ENCODE assay signal across 11 cellular contexts in the genomic region with DNA sequence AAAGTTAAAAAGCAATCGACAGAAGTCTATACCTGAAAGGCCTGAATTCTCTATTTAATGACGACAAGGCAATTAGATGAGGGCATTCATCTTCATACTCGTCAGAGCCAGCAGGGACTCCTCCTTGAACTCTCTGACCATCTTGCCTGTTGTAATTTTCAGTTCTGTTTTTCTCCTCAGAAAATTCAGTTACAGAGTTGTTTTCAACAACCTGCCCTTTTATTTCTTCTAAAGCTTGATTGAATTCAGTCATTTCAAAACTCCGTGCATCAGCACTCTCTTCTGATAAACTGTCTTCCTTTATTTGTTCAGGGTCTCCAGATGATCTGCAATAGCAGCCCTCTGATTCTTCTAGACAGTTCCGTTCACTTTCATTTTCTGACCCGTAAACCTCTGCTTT. TPM values are rescaled to one million over a fixed set of nuclear protein-coding genes. Genes with fewer than 3 reads are reported as not detected.
A peak's percentile ranks its signal among the peaks of the same experiment; 100 is the strongest.
DNase-seq lines count a peak whose midpoint lies in the region; ATAC-seq and TF ChIP-seq lines count a peak whose summit lies in the region.
"Had no signal": no experiment of that assay in that cellular context is flagged by ENCODE, and none has a peak within 500 bp of the region (broad histone marks: within the 10 kb centered on the region; RNA-seq: fewer than 3 reads in every experiment).

No MANE protein-coding gene starts in this region.

- H3K79me2 ChIP-seq in neural progenitor cell (ENCODE audit: low read depth) = no peaks in the 10 kb centered on the region

- POLR2A ChIA-PET in CD8-positive, alpha-beta memory T cell (lab: Charles Lee) = no interaction called here
- POLR2A ChIA-PET in activated CD4-positive, alpha-beta memory T cell treated with anti-CD3 and anti-CD28 coated beads, Interleukin-2, amount 10 ng/mL, durations not matched to agents 7 days and 5 days (lab: Charles Lee) = interaction anchor here (1.0 to 1.7 kb wide), 4 partner anchors 15 to 359 kb away, joined by 3 to 5 read pairs (median 4); a partner anchor contains a TSS

- peaks cover 13 to 31% (median 25%) of the 10 kb centered on the region in 3 donors for H3K4me1 Mint-ChIP-seq in CD8-positive, alpha-beta memory T cell
- H3K4me1 Mint-ChIP-seq in activated CD4-positive, alpha-beta memory T cell treated with anti-CD3 and anti-CD28 coated beads, Interleukin-2, amount 10 ng/mL, durations not matched to agents 7 days and 5 days = peaks cover 28% of the 10 kb centered on the region
- H3K4me1 Mint-ChIP-seq in HFFc6 (ENCODE audit: low read depth) = peaks cover 23% of the 10 kb centered on the region; the same call in 1 of the 2 replicates
- no peaks in the 10 kb centered on the region for H3K4me1 Mint-ChIP-seq in neural progenitor cell

- no peaks in the 10 kb centered on the region for H4K20me1 ChIP-seq in neural progenitor cell (ENCODE audit: low read depth)

- no peak for DNase-seq in CD8-positive, alpha-beta memory T cell
- no peak for DNase-seq in activated CD4-positive, alpha-beta memory T cell treated with anti-CD3 and anti-CD28 coated beads, Interleukin-2, amount 10 ng/mL, durations not matched to agents 7 days and 5 days
- DNase-seq in head of caudate nucleus (no peak), HFFc6 (no peak), amygdala (lab: John Stamatoyannopoulos, UW) (no peak), neural progenitor cell (ENCODE audit: low spot score) (no peak)
- DNase-seq: right lobe of liver had no signal

- peaks cover 17% of the 10 kb centered on the region for H3K36me3 ChIP-seq in CD8-positive, alpha-beta memory T cell (ENCODE audit: insufficient read depth, low read length)
- peaks cover 37% of the 10 kb centered on the region for H3K36me3 ChIP-seq in neural progenitor cell

- H3K9me3 ChIP-seq in CD8-positive, alpha-beta memory T cell (ENCODE audit: low read length) = no peaks in the 10 kb centered on the region
- H3K9me3 ChIP-seq in neural progenitor cell (ENCODE audit: low read depth) = no peaks in the 10 kb centered on the region
- H3K9me3 ChIP-seq: ascending aorta, right lobe of liver, SJSA1 had no signal

- no peaks in the 10 kb centered on the region for H3K9me3 Mint-ChIP-seq in CD8-positive, alpha-beta memory T cell
- H3K9me3 Mint-ChIP-seq in activated CD4-positive, alpha-beta memory T cell treated with anti-CD3 and anti-CD28 coated beads, Interleukin-2, amount 10 ng/mL, durations not matched to agents 7 days and 5 days = no peaks in the 10 kb centered on the region
- no peaks in the 10 kb centered on the region for H3K9me3 Mint-ChIP-seq in HFFc6
- no peaks in the 10 kb centered on the region for H3K9me3 Mint-ChIP-seq in neural progenitor cell

- peak; percentile 59 for ATAC-seq in GM19025 (IDR thresholded peaks at IDR 0.05; ENCODE audit: low read depth, unreplicated experiment)
- peak; percentile 67 for ATAC-seq in HG03045 (IDR thresholded peaks at IDR 0.05; ENCODE audit: unreplicated experiment)

- no peak for TF ChIP-seq CTCF in HFFc6 (IDR thresholded peaks at IDR 0.05)
- no peak for TF ChIP-seq CTCF in neural progenitor cell (IDR thresholded peaks at IDR 0.05)

- intact Hi-C loops in head of caudate nucleus (cut with DNase I) = loop anchor here (10.0 kb wide), 1 partner anchor 553 kb away; no protein-coding TSS in a partner anchor

- CTCF ChIA-PET in CD8-positive, alpha-beta memory T cell (lab: Charles Lee) = interaction anchor here (14.3 kb wide), 1 partner anchor 300 kb away, joined by 130 read pairs; no protein-coding TSS in a partner anchor
- CTCF ChIA-PET in activated CD4-positive, alpha-beta memory T cell treated with anti-CD3 and anti-CD28 coated beads, Interleukin-2, amount 10 ng/mL, durations not matched to agents 7 days and 5 days (lab: Charles Lee) = interaction anchor here (0.6 to 3.1 kb wide), 5 partner anchors 13 to 415 kb away, joined by 3 to 19 read pairs (median 4); a partner anchor contains a TSS

- no peaks in the 10 kb centered on the region for H3K27me3 Mint-ChIP-seq in CD8-positive, alpha-beta memory T cell
- H3K27me3 Mint-ChIP-seq in activated CD4-positive, alpha-beta memory T cell treated with anti-CD3 and anti-CD28 coated beads, Interleukin-2, amount 10 ng/mL, durations not matched to agents 7 days and 5 days = no peaks in the 10 kb centered on the region
- no peaks in the 10 kb centered on the region for H3K27me3 Mint-ChIP-seq in HFFc6 (ENCODE audit: insufficient read depth)
- no peaks in the 10 kb centered on the region for H3K27me3 Mint-ChIP-seq in neural progenitor cell (ENCODE audit: insufficient read depth, low read depth)

- H3K4me1 ChIP-seq in CD8-positive, alpha-beta memory T cell (ENCODE audit: insufficient read depth, low read length) = no peaks in the 10 kb centered on the region
- no peaks in the 10 kb centered on the region for H3K4me1 ChIP-seq in neural progenitor cell
- H3K4me1 ChIP-seq: ascending aorta, right lobe of liver, SJSA1 had no signal

- H3K4me2 ChIP-seq in neural progenitor cell = no peak overlapping the region

- H3K27ac Mint-ChIP-seq in CD8-positive, alpha-beta memory T cell = peak overlapping the region in 7 of 8 donors; percentile 43 to 90 (median 75)
- H3K27ac Mint-ChIP-seq in activated CD4-positive, alpha-beta memory T cell treated with anti-CD3 and anti-CD28 coated beads, Interleukin-2, amount 10 ng/mL, durations not matched to agents 7 days and 5 days = peak overlapping the region; percentile 73
- H3K27ac Mint-ChIP-seq in HFFc6 = no peak overlapping the region; the same call in 1 of the 2 replicates
- H3K27ac Mint-ChIP-seq in neural progenitor cell = no peak overlapping the region

- H3K4me3 Mint-ChIP-seq in CD8-positive, alpha-beta memory T cell = peak overlapping the region in 3 of 7 donors; percentile 44 to 64 (median 49)
- H3K4me3 Mint-ChIP-seq in activated CD4-positive, alpha-beta memory T cell treated with anti-CD3 and anti-CD28 coated beads, Interleukin-2, amount 10 ng/mL, durations not matched to agents 7 days and 5 days = peak overlapping the region; percentile 51
- no peak overlapping the region for H3K4me3 Mint-ChIP-seq in HFFc6
- H3K4me3 Mint-ChIP-seq in neural progenitor cell = no peak overlapping the region

- peaks cover 19% of the 10 kb centered on the region for H3F3A ChIP-seq in neural progenitor cell (ENCODE audit: low read depth)

- H2AFZ ChIP-seq in neural progenitor cell (replicated peaks) = no peak overlapping the region

- H3K27ac ChIP-seq in CD8-positive, alpha-beta memory T cell (ENCODE audit: low read depth, low read length) = no peak overlapping the region
- H3K27ac ChIP-seq in neural progenitor cell = no peak overlapping the region
- H3K27ac ChIP-seq: ascending aorta, right lobe of liver, SJSA1 had no signal

- no peak overlapping the region for H3K9ac ChIP-seq in neural progenitor cell

- H3K36me3 Mint-ChIP-seq in CD8-positive, alpha-beta memory T cell = peaks cover 6 to 77% (median 17%) of the 10 kb centered on the region in 3 donors
- H3K36me3 Mint-ChIP-seq in activated CD4-positive, alpha-beta memory T cell treated with anti-CD3 and anti-CD28 coated beads, Interleukin-2, amount 10 ng/mL, durations not matched to agents 7 days and 5 days (ENCODE audit: low read depth) = peaks cover 50% of the 10 kb centered on the region
- H3K36me3 Mint-ChIP-seq in HFFc6 (ENCODE audit: low read depth) (peaks cover 17% of the 10 kb centered on the region), neural progenitor cell (peaks cover 17% of the 10 kb centered on the region)

- H3K27me3 ChIP-seq in CD8-positive, alpha-beta memory T cell (ENCODE audit: insufficient read depth, low read length, poor library complexity, severe bottlenecking) = no peaks in the 10 kb centered on the region
- H3K27me3 ChIP-seq in neural progenitor cell = no peaks in the 10 kb centered on the region
- H3K27me3 ChIP-seq: ascending aorta, right lobe of liver, SJSA1 had no signal

- no peak overlapping the region for H3K4me3 ChIP-seq in CD8-positive, alpha-beta memory T cell (ENCODE audit: low read length)
- H3K4me3 ChIP-seq in neural progenitor cell = no peak overlapping the region
- H3K4me3 ChIP-seq: ascending aorta, right lobe of liver, SJSA1 had no signal

RNA-seq across cellular contexts. Expression of a gene that starts 15.6 kb away (rescaled TPM):
- total RNA-seq in CD8-positive, alpha-beta memory T cell = 10 to 100 TPM; 43.9 to 45.9 TPM
- polyA plus RNA-seq in CD8-positive, alpha-beta memory T cell = 27.5 TPM
- 10 to 100 TPM; 24.9 to 26.7 TPM for total RNA-seq in activated CD4-positive, alpha-beta memory T cell treated with anti-CD3 and anti-CD28 coated beads, Interleukin-2, amount 10 ng/mL, durations not matched to agents 7 days and 5 days
- total RNA-seq in HFFc6 (2021; fragmentation: NEBNext Ultra II Directional; extraction: Animal tissue kit (Norgen Biotek cat#: 25700)) = 10 to 100 TPM; 37.4 to 48.7 (median 42.0) TPM
- 29.0 and 33.1 TPM in 2 replicates for total RNA-seq in neural progenitor cell (ENCODE audit: low replicate concordance)

RNA-seq across cellular contexts. Expression of a gene that starts 25.0 kb away (rescaled TPM):
- total RNA-seq in CD8-positive, alpha-beta memory T cell = not detected
- polyA plus RNA-seq in CD8-positive, alpha-beta memory T cell = not detected
- not detected for total RNA-seq in activated CD4-positive, alpha-beta memory T cell treated with anti-CD3 and anti-CD28 coated beads, Interleukin-2, amount 10 ng/mL, durations not matched to agents 7 days and 5 days
- not detected for total RNA-seq in HFFc6 (2021; fragmentation: NEBNext Ultra II Directional; extraction: Animal tissue kit (Norgen Biotek cat#: 25700))
- total RNA-seq in neural progenitor cell (ENCODE audit: low replicate concordance) = 114 and 164 TPM in 2 replicates
- total RNA-seq: ascending aorta, right lobe of liver, SJSA1 had no signal

Comparison
In these comparisons a context has a peak if more than half of its experiments do, and no peak if none do; other contexts are left out.
1. H3K27ac Mint-ChIP-seq: peak in CD8-positive, alpha-beta memory T cell (7 of 8) and activated CD4-positive, alpha-beta memory T cell treated with anti-CD3 and anti-CD28 coated beads, Interleukin-2, amount 10 ng/mL, durations not matched to agents 7 days and 5 days (single experiment); none in HFFc6 (single experiment) and neural progenitor cell (single experiment).
2. RNA of a gene that starts 25.0 kb away (total RNA-seq): 114 to 164 TPM in neural progenitor cell; not detected in activated CD4-positive, alpha-beta memory T cell treated with anti-CD3 and anti-CD28 coated beads, Interleukin-2, amount 10 ng/mL, durations not matched to agents 7 days and 5 days, not detected in CD8-positive, alpha-beta memory T cell and not detected in HFFc6; every median in the first group is over 100 times any median in the second.